Comparison of ENCODE assay signal across 2 cellular contexts in the genomic region with DNA sequence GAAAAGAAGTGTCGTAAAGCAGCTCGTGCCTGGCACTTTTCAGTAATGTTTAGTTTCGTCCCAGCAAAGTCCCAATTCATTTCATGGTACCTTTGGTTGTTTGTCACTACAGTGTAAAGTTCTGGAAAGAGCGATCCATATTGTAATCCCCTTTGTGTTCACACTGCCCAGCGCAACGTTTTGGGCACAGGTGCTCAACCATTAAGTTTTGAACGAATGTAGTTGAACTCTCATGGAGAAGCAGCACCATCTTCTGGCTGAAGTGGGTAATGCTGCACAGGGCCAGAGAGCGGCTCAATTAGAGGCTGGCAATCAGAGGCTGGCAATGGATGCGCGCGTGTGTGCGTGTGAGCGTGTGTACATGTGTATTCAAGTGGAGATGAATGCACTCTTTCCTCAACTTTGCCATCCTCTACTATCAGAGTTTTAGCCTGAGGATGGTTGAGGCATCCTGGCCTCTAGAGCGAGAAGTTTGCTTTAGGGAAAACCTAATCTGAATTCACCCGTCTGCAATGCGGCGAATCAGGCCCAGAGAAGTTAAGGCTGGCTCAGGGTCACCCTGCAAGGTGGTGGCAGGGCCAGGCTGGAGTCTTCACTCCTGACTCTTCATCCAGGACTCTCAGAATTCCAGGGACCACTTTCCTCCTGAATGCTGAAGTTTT.
TF ChIP-seq lines count a peak whose summit lies in the region.

No MANE protein-coding gene starts in this region.

TF ChIP-seq in HCT116, 20 proteins besides CTCF, POLR2A, EP300 and RAD21:
- TF ChIP-seq, protein P1, sequence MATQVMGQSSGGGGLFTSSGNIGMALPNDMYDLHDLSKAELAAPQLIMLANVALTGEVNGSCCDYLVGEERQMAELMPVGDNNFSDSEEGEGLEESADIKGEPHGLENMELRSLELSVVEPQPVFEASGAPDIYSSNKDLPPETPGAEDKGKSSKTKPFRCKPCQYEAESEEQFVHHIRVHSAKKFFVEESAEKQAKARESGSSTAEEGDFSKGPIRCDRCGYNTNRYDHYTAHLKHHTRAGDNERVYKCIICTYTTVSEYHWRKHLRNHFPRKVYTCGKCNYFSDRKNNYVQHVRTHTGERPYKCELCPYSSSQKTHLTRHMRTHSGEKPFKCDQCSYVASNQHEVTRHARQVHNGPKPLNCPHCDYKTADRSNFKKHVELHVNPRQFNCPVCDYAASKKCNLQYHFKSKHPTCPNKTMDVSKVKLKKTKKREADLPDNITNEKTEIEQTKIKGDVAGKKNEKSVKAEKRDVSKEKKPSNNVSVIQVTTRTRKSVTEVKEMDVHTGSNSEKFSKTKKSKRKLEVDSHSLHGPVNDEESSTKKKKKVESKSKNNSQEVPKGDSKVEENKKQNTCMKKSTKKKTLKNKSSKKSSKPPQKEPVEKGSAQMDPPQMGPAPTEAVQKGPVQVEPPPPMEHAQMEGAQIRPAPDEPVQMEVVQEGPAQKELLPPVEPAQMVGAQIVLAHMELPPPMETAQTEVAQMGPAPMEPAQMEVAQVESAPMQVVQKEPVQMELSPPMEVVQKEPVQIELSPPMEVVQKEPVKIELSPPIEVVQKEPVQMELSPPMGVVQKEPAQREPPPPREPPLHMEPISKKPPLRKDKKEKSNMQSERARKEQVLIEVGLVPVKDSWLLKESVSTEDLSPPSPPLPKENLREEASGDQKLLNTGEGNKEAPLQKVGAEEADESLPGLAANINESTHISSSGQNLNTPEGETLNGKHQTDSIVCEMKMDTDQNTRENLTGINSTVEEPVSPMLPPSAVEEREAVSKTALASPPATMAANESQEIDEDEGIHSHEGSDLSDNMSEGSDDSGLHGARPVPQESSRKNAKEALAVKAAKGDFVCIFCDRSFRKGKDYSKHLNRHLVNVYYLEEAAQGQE (IDR thresholded peaks at IDR 0.05; ENCODE audit: low read depth): no peak
- TF ChIP-seq ZNF274 (IDR thresholded peaks at IDR 0.05; ENCODE audit: low read depth, low read length): no peak
- no peak for TF ChIP-seq ELF1 (IDR thresholded peaks at IDR 0.05; ENCODE audit: borderline replicate concordance, low read depth)
- TF ChIP-seq, protein P2, sequence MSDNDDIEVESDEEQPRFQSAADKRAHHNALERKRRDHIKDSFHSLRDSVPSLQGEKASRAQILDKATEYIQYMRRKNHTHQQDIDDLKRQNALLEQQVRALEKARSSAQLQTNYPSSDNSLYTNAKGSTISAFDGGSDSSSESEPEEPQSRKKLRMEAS (IDR thresholded peaks at IDR 0.05): peak; percentile 22; the same call in 1 of the 2 replicates
- TF ChIP-seq, protein P3, sequence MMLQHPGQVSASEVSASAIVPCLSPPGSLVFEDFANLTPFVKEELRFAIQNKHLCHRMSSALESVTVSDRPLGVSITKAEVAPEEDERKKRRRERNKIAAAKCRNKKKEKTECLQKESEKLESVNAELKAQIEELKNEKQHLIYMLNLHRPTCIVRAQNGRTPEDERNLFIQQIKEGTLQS (IDR thresholded peaks at IDR 0.05): no peak
- TF ChIP-seq SRF (IDR thresholded peaks at IDR 0.05; ENCODE audit: low read depth): no peak
- TF ChIP-seq EZH2phosphoT487 (IDR thresholded peaks at IDR 0.05; ENCODE audit: borderline replicate concordance): no peak
- no peak for TF ChIP-seq FOSL1 (IDR thresholded peaks at IDR 0.05; ENCODE audit: low read depth)
- TF ChIP-seq SIN3A (IDR thresholded peaks at IDR 0.05; ENCODE audit: low read depth): no peak
- no peak for TF ChIP-seq ZFX (IDR thresholded peaks at IDR 0.05)
- TF ChIP-seq EZH2 (IDR thresholded peaks at IDR 0.05): no peak
- peak; percentile 31; the same call in 1 of the 2 replicates for TF ChIP-seq CBX3 (IDR thresholded peaks at IDR 0.05; ENCODE audit: low read depth)
- TF ChIP-seq POLR2AphosphoS5 (IDR thresholded peaks at IDR 0.05; ENCODE audit: low read depth, low read length): no peak
- no peak for TF ChIP-seq JUND (IDR thresholded peaks at IDR 0.05)
- no peak for TF ChIP-seq SP1 (IDR thresholded peaks at IDR 0.05; ENCODE audit: low read depth)
- TF ChIP-seq TCF7L2 (IDR thresholded peaks at IDR 0.05; ENCODE audit: borderline replicate concordance, extremely low read depth, insufficient read depth, insufficient read length): peak; percentile 11
- no peak for TF ChIP-seq EGR1 (IDR thresholded peaks at IDR 0.05; ENCODE audit: low read depth)
- peak; percentile 64 for TF ChIP-seq YY1 (IDR thresholded peaks at IDR 0.05; ENCODE audit: extremely low read depth, insufficient replicate concordance, low read depth, low read length)
- TF ChIP-seq CEBPB (IDR thresholded peaks at IDR 0.05; ENCODE audit: low read depth): no peak
- TF ChIP-seq, protein P4, sequence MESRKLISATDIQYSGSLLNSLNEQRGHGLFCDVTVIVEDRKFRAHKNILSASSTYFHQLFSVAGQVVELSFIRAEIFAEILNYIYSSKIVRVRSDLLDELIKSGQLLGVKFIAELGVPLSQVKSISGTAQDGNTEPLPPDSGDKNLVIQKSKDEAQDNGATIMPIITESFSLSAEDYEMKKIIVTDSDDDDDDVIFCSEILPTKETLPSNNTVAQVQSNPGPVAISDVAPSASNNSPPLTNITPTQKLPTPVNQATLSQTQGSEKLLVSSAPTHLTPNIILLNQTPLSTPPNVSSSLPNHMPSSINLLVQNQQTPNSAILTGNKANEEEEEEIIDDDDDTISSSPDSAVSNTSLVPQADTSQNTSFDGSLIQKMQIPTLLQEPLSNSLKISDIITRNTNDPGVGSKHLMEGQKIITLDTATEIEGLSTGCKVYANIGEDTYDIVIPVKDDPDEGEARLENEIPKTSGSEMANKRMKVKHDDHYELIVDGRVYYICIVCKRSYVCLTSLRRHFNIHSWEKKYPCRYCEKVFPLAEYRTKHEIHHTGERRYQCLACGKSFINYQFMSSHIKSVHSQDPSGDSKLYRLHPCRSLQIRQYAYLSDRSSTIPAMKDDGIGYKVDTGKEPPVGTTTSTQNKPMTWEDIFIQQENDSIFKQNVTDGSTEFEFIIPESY (IDR thresholded peaks at IDR 0.05; ENCODE audit: extremely low read depth, insufficient replicate concordance, low read length): no peak
TF ChIP-seq in HCT116: peak in this region for 4.

TF ChIP-seq in liver, 16 proteins besides CTCF, POLR2A, EP300 and RAD21:
- TF ChIP-seq, protein P1 (IDR thresholded peaks at IDR 0.05): no peak
- TF ChIP-seq YY1 (IDR thresholded peaks at IDR 0.05): peak; percentile 15
